Comparison of ENCODE assay signal across 18 cellular contexts in the genomic region with DNA sequence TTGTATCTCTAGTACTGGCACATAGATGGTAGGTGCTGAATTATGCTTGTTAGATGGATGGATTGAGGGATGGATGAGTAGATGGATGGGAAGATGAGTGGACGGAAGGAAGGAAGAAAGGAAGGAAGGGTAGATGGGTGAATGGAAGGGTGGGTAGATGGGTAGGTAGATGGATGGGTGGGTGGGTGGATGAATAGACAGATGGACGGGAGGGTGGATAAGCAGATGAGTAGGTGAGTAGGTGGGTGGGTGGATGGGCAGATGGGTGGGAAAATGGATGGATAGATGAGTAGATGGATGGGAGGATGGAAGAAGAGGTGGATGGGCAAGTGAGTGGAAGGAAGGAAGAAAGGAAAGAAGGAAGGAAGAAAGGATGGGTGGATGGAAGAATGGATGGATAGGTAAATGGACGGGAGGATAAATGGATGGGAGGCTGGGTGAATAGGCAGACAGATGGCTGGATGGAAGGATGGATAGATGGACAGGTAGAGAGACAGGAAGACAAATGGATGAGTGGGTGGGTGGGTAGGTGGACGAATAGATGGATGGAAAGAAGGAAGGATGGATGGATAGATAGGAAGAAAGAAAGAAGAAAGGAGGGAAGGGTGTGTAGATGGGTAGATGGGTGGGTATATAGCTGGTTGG. TPM values are rescaled to one million over a fixed set of nuclear protein-coding genes. Genes with fewer than 3 reads are reported as not detected.
"Had no signal": no experiment of that assay in that cellular context is flagged by ENCODE, and none has a peak within 500 bp of the region (broad histone marks: within the 10 kb centered on the region; RNA-seq: fewer than 3 reads in every experiment).

No MANE protein-coding gene starts in this region.

- H3K4me3 ChIP-seq: colonic mucosa, dorsolateral prefrontal cortex, heart right ventricle, prostate gland had no signal

- H3K27ac ChIP-seq: colonic mucosa, dorsolateral prefrontal cortex, heart right ventricle, parathyroid adenoma, prostate gland had no signal

- H3K36me3 ChIP-seq: colonic mucosa, heart right ventricle, prostate gland had no signal

- H3K9me3 ChIP-seq: colonic mucosa, prostate gland had no signal

- DNase-seq: cerebellar nuclear complex; colonic mucosa; dorsolateral prefrontal cortex; effector CD8-positive, alpha-beta T cell; heart right ventricle; hypothalamus; kidney glomerular epithelial cell; mesendoderm; naive thymus-derived CD4-positive, alpha-beta T cell; nephron progenitor cell; retina; small intestine; stimulated activated CD4-positive, alpha-beta T cell treated with anti-CD3 and anti-CD28 coated beads, Interleukin-12 subunit alpha, Interleukin-12 subunit beta, amount 100 ng/mL, for 4 hours; stimulated activated naive CD4-positive, alpha-beta T cell treated with Interleukin-2 at 50 U/mL for 16 hours; trophoblast cell had no signal

- ATAC-seq: heart right ventricle; naive thymus-derived CD4-positive, alpha-beta T cell had no signal

- H3K27me3 ChIP-seq: colonic mucosa, heart right ventricle had no signal

- H3K4me1 ChIP-seq: colonic mucosa, heart right ventricle, parathyroid adenoma, prostate gland had no signal

RNA-seq across cellular contexts. Expression of gene MYH11, which starts 56.9 kb away (rescaled TPM):
- total RNA-seq: lung microvascular endothelial cell had no signal
